ENCODE assay signal across 25 cellular contexts in the genomic region with DNA sequence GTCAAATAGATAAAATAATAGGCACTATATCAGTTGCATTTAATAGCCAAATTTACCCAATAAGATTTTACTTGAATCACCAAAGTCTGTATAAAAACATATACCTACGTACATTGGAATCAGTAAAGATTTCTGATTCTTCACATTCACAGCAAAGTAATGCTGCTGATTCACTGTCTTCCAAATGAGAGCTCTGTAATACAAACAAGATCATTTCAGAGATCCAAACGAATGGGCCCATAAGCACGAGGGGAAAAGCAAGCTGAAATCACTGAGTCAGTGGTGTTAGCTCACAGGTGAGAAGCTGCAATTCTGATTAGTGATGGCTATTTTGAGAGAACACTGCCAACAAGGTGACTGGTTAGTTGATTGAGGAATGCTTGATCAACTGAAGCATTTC.
"Had no signal": no experiment of that assay in that cellular context is flagged by ENCODE, and none has a peak within 500 bp of the region (broad histone marks: within the 10 kb centered on the region; RNA-seq: fewer than 3 reads in every experiment).

No MANE protein-coding gene starts in this region.

- H3K9me3 ChIP-seq: left lung, ovary, psoas muscle, right atrium auricular region, spleen, thyroid gland, upper lobe of right lung had no signal

- H3K27ac ChIP-seq: left lung, ovary, psoas muscle, right atrium auricular region, spleen, thyroid gland, upper lobe of right lung had no signal

- DNase-seq: activated CD4-positive, alpha-beta T cell treated with anti-CD3 and anti-CD28 coated beads for 36 hours; activated CD4-positive, alpha-beta T cell treated with anti-CD3 and anti-CD28 coated beads, Interleukin-2, amount 50 U/mL, for 4 hours; activated effector memory CD4-positive, alpha-beta T cell treated with Interleukin-2 at 50 U/mL for 16 hours; activated naive CD4-positive, alpha-beta T cell treated with anti-CD3 and anti-CD28 coated beads for 36 hours; activated naive CD8-positive, alpha-beta T cell treated with anti-CD3 and anti-CD28 coated beads, Interleukin-2, amount 10 ng/mL, durations not matched to agents 7 days and 5 days; activated T-cell treated with anti-CD3 and anti-CD28 coated beads, Interleukin-2, amount 50 U/mL, for 72 hours; amniotic stem cell; cortex of kidney; erythroblast; foreskin fibroblast; left lung; mammary epithelial cell; midbrain; natural killer cell; ovary; psoas muscle; spleen; stimulated activated CD4-positive, alpha-beta T cell treated with anti-CD3 and anti-CD28 coated beads, Interleukin-4, amount 100 ng/mL, for 1 hour; stimulated activated naive CD8-positive, alpha-beta T cell treated with anti-CD3 and anti-CD28 coated beads, Interleukin-15, Interleukin-2, amounts not matched to agents 100 U/mL and 50 U/mL, for 24 hours; substantia nigra; T-helper 9 cell; thyroid gland; upper lobe of right lung had no signal

- H3K4me3 ChIP-seq: left lung, ovary, psoas muscle, right atrium auricular region, spleen, thyroid gland, upper lobe of right lung had no signal

- ATAC-seq: activated CD4-positive, alpha-beta T cell treated with anti-CD3 and anti-CD28 coated beads for 36 hours; activated T-cell treated with anti-CD3 and anti-CD28 coated beads, Interleukin-2, amount 50 U/mL, for 72 hours; left lung; natural killer cell; psoas muscle; stimulated activated naive CD8-positive, alpha-beta T cell treated with anti-CD3 and anti-CD28 coated beads, Interleukin-15, Interleukin-2, amounts not matched to agents 100 U/mL and 50 U/mL, for 24 hours; upper lobe of right lung; WTC11 had no signal

- H3K27me3 ChIP-seq: left lung, ovary, right atrium auricular region, spleen, thyroid gland, upper lobe of right lung had no signal

- H3K36me3 ChIP-seq: left lung, ovary, right atrium auricular region, thyroid gland, upper lobe of right lung had no signal
